Comparison of ENCODE assay signal across 9 cellular contexts in the genomic region with DNA sequence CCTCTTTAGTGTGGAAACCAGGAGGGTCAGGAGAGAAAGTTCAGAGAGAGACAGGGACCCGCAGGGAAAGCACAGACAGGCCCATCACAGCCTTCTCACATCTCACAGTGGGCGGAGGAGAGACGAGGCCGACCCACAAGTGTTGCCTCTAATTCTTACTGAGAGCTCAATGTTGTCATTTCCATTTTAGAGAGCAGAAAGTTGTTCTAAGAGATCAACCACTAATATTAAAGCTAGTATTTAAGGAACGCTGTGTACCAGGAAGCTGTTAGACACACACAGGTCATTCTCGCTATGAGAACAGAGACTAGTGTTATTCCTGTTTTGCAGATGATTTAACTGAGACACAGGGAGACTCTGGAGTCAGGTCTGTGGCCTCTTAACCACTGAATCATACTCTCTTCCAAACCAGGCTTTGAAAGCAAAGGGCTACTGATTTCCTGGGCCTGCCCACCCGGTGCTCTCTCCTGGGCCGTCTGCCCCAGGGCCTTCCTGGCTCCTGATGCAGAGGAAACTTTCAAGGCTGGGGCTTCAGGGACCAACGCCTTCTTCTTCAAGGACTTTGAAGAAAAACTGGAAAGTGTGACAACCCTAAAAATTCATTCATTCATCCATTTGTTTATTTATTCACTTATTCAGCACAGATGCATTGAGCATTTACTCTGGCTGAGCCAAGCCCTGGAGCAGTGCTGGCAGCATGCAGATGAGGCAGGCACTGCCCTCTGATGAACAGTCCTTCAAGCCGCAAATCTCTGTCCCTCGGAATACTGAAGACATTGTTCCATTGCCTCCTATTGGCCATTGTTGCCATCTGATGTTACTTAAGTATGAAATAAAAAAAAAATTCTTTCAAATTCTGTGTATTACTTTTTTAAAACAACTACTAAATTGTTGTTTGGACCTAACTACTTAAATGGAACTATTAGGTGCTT. TPM values are rescaled to one million over a fixed set of nuclear protein-coding genes. Genes with fewer than 3 reads are reported as not detected.
DNase-seq lines count a peak whose midpoint lies in the region; ATAC-seq and TF ChIP-seq lines count a peak whose summit lies in the region.
"Had no signal": no experiment of that assay in that cellular context is flagged by ENCODE, and none has a peak within 500 bp of the region (broad histone marks: within the 10 kb centered on the region; RNA-seq: fewer than 3 reads in every experiment).

No MANE protein-coding gene starts in this region.

- H3K4me3 ChIP-seq in endodermal cell (ENCODE audit: low read length) (no peak overlapping the region), upper lobe of right lung (no peak overlapping the region)

- ATAC-seq in upper lobe of right lung (peak; percentile 43), natural killer cell (no peak), HG02884 (IDR thresholded peaks at IDR 0.05; ENCODE audit: unreplicated experiment) (no peak), GM21390 (IDR thresholded peaks at IDR 0.05; ENCODE audit: unreplicated experiment) (no peak)

- 85 to 90% methylated on average over 8 to 11 of the region's 11 CpGs for WGBS in endodermal cell (ENCODE audit: insufficient coverage in 1 of 2, insufficient read length in 1 of 2), 2 experiments

- no peaks in the 10 kb centered on the region for H3K36me3 ChIP-seq in endodermal cell (ENCODE audit: control insufficient read depth, insufficient read depth, low read length)
- H3K36me3 ChIP-seq in upper lobe of right lung = no peaks in the 10 kb centered on the region

- H3K27ac Mint-ChIP-seq in endodermal cell = no peak overlapping the region
- no peak overlapping the region for H3K27ac Mint-ChIP-seq in natural killer cell

- H3K4me1 ChIP-seq in endodermal cell (ENCODE audit: control insufficient read depth, insufficient read depth, low read length) (no peaks in the 10 kb centered on the region), upper lobe of right lung (no peaks in the 10 kb centered on the region)

- DNase-seq in NCI-H526 treated with DMSO at 0.1 percent for 48 hours (lab: John Stamatoyannopoulos, UW) (peak; percentile 0), endodermal cell (no peak), medulla oblongata (ENCODE audit: extremely low spot score) (peak; percentile 93), upper lobe of right lung (no peak), natural killer cell (no peak)
- DNase-seq: left cardiac atrium; stimulated activated CD8-positive, alpha-beta memory T cell treated with anti-CD3 and anti-CD28 coated beads, Interleukin-4, amount 100 ng/mL, for 48 hours had no signal

- H3K36me3 Mint-ChIP-seq in endodermal cell (ENCODE audit: low read depth) (no peaks in the 10 kb centered on the region), natural killer cell (no peaks in the 10 kb centered on the region)

- peak; percentile 20 for TF ChIP-seq CTCF in endodermal cell (conservative IDR thresholded peaks at IDR 0.05)
- TF ChIP-seq CTCF in upper lobe of right lung (IDR thresholded peaks at IDR 0.05) = no peak
- no peak for TF ChIP-seq CTCF in natural killer cell (IDR thresholded peaks at IDR 0.05)

- H3K27me3 ChIP-seq in endodermal cell (ENCODE audit: control insufficient read depth, insufficient read depth, low read length, poor library complexity, severe bottlenecking) (no peaks in the 10 kb centered on the region), upper lobe of right lung (no peaks in the 10 kb centered on the region)

- H3K4me1 Mint-ChIP-seq in endodermal cell (no peaks in the 10 kb centered on the region), natural killer cell (peaks cover 0 to 5% of the 10 kb centered on the region in 2 donors)

- H3K9me3 Mint-ChIP-seq in endodermal cell = no peaks in the 10 kb centered on the region
- no peaks in the 10 kb centered on the region for H3K9me3 Mint-ChIP-seq in natural killer cell

- intact Hi-C loops in upper lobe of right lung (cut with DNase I) = no loop called here
- intact Hi-C loops in natural killer cell (cut with micrococcal nuclease) = no loop called here

- H3K4me3 Mint-ChIP-seq in endodermal cell (no peak overlapping the region), natural killer cell (no peak overlapping the region)

- H3K9me3 ChIP-seq in endodermal cell (ENCODE audit: control insufficient read depth, low read length) = peaks cover 3% of the 10 kb centered on the region
- no peaks in the 10 kb centered on the region for H3K9me3 ChIP-seq in upper lobe of right lung

- H3K9ac ChIP-seq in endodermal cell (ENCODE audit: extremely low read depth, low read length, poor library complexity, severe bottlenecking) = no peak overlapping the region

- H3K27me3 Mint-ChIP-seq in endodermal cell (ENCODE audit: insufficient read depth) = no peaks in the 10 kb centered on the region
- H3K27me3 Mint-ChIP-seq in natural killer cell (ENCODE audit: low read depth in 2 of 2) = peaks cover 0 to 11% of the 10 kb centered on the region in 2 donors

- H3K27ac ChIP-seq in endodermal cell (ENCODE audit: low read depth, low read length) (no peak overlapping the region), upper lobe of right lung (no peak overlapping the region)

RNA-seq across cellular contexts. Expression of a gene that starts 37.2 kb away (rescaled TPM):
- total RNA-seq in endodermal cell (10 to 100 TPM; 41.7 to 45.9 TPM), upper lobe of right lung (33.4 TPM), natural killer cell (100 to 1,000 TPM in 2 of 3 donors, 10 to 100 TPM in 1; 73.5 to 131 (median 107) TPM)
- 51.8 TPM for polyA plus RNA-seq in endodermal cell (2013, experiment 1 of 2)
- polyA plus RNA-seq in endodermal cell (2013, experiment 2 of 2) = 45.1 TPM

Comparison
In these comparisons a context has a peak if more than half of its experiments do, and no peak if none do; other contexts are left out.
1. DNase-seq: peak in NCI-H526 treated with DMSO at 0.1 percent for 48 hours (single experiment) and medulla oblongata (single experiment); none in endodermal cell (single experiment), upper lobe of right lung (single experiment) and natural killer cell (single experiment).